ENCODE assay signal across 24 cellular contexts in the genomic region with DNA sequence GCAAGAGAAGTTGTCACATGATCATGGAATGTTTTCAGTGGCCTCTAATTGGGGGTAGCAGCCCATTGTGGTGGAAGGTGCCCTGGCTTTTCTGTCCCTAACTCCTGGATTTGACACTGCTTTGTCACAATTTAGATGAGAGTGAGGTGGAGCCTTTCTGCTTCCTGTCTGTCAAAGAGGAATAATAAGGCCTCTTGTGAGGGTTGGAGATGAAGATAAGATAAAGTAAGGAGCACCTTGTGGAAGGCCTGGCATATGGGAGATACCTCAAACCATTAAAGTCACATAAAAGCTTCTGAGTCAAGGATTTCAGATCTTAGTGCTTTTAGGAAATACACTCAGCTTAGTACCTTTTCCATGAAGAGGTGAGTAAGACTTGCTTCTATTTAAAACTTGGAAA.
"Had no signal": no experiment of that assay in that cellular context is flagged by ENCODE, and none has a peak within 500 bp of the region (broad histone marks: within the 10 kb centered on the region; RNA-seq: fewer than 3 reads in every experiment).

No MANE protein-coding gene starts in this region.

- H3K4me3 ChIP-seq: SJSA1 had no signal

- H3K9me2 ChIP-seq: SK-N-SH had no signal

- H3K4me2 ChIP-seq: KMS-11, SK-N-SH had no signal

- H3K9ac ChIP-seq: KMS-11, SK-N-SH had no signal

- H3K27ac ChIP-seq: KMS-11, SJSA1 had no signal

- FAIRE-seq: HepG2, RCC 7860 had no signal

- H3K4me1 ChIP-seq: SJSA1 had no signal

- H3K36me3 ChIP-seq: SJSA1 had no signal

- H3K27me3 ChIP-seq: SJSA1 had no signal

- ATAC-seq: HepG2 had no signal

- DNase-seq: IMR-90, Kasumi-1, MV-4-11, NCI-H1048, NCI-H1105, NCI-H1417, NCI-H1436 treated with DMSO at 0.1 percent for 48 hours, NCI-H1694, NCI-H187 treated with DMSO at 0.1 percent for 48 hours, NCI-H2029 treated with DMSO at 0.1 percent for 48 hours, NCI-H2107, NCI-H2227 treated with DMSO at 0.1 percent for 48 hours, NCI-H524, NCI-H526 treated with DMSO at 0.1 percent for 48 hours, NCI-H774, Right ventricle myocardium superior, RPMI8226, SIG-M5, SK-N-SH, SW 1271 had no signal

- H3K9me3 ChIP-seq: SJSA1, SK-N-SH had no signal
